Comparison of ENCODE assay signal across 8 cellular contexts in the genomic region with DNA sequence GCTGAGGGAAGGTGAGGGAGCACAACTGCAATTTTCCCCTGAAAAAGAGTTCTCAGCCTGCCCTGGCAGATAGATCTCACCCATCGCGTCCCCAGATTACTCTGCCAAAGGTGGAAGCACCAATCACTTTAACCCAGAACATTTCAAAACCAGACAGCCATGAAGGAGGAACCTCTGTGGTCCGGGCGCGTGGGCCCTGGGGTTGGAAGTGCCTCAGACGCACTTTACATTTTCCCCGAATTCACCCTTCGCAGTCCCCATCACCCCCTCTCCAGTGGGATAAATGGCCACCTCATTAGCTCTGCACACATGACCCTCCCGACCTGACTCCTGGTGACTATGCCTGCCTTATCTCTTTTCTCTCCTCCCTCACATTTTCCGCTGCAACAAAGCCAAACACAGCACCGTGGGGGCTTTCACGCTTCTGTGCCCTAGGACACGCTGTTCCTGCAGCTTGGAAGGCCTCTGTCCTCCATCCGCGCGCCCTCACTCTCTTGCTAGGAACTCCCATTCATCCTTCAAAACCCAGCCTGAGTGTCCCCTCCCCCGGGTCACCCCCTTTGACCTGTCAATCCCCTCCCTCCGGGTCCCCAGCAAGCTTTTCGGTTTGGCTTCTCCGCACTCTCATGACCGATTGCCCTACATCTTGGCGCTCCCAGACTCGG.
DNase-seq lines count a peak whose midpoint lies in the region; ATAC-seq and TF ChIP-seq lines count a peak whose summit lies in the region.
"Not testable (repeated sequence)": the region's sequence is repeated elsewhere in the genome, so short reads cannot be mapped to it uniquely, and the experiment has no call there.

No MANE protein-coding gene starts in this region.

- not testable (repeated sequence) for H3K9me2 ChIP-seq in Karpas-422 (replicated peaks; ENCODE audit: insufficient read depth, low read length)

- H3K27ac Mint-ChIP-seq in activated CD4-positive, alpha-beta T cell treated with anti-CD3 and anti-CD28 coated beads, Interleukin-2, amount 10 ng/mL, durations not matched to agents 24 days and 14 days; central memory CD8-positive, alpha-beta T cell (ENCODE audit: low read depth); natural killer cell: not testable (repeated sequence)

- not testable (repeated sequence) for H2AFZ ChIP-seq in Karpas-422 (ENCODE audit: low read length)

- H3K4me1 ChIP-seq in Karpas-422 (ENCODE audit: low read length); upper lobe of right lung: not testable (repeated sequence)

- H3K9me3 Mint-ChIP-seq in activated CD4-positive, alpha-beta T cell treated with anti-CD3 and anti-CD28 coated beads, Interleukin-2, amount 10 ng/mL, durations not matched to agents 24 days and 14 days; central memory CD8-positive, alpha-beta T cell; natural killer cell: not testable (repeated sequence)

- not testable (repeated sequence) for H3K36me3 ChIP-seq in Karpas-422 (ENCODE audit: insufficient read depth, low read length); upper lobe of right lung

- DNase-seq in GM12865 (ENCODE audit: low read depth); Karpas-422; central memory CD8-positive, alpha-beta T cell (ENCODE audit: low spot score in 2 of 2); natural killer cell: not testable (repeated sequence)
- DNase-seq in activated CD4-positive, alpha-beta T cell treated with anti-CD3 and anti-CD28 coated beads, Interleukin-2, amount 10 ng/mL, durations not matched to agents 24 days and 14 days = peak; percentile 52
- DNase-seq in left ventricle myocardium superior (peak; percentile 25), upper lobe of right lung (peak; percentile 54)

- H3K4me3 ChIP-seq in GM12865 (ENCODE audit: low read depth, low read length) (0 out of 2 replicates have a peak overlapping the region, but pooled peaks have one; percentile 21), skin epidermis (peak overlapping the region in 5 of 7 experiments; percentile 23 to 44 (median 32)), upper lobe of right lung (peak overlapping the region; percentile 42)
- not testable (repeated sequence) for H3K4me3 ChIP-seq in Karpas-422 (ENCODE audit: low read length)

- not testable (repeated sequence) for H4K20me1 ChIP-seq in Karpas-422 (ENCODE audit: insufficient read depth, low read depth, low read length)

- not testable (repeated sequence) for H3K36me3 Mint-ChIP-seq in activated CD4-positive, alpha-beta T cell treated with anti-CD3 and anti-CD28 coated beads, Interleukin-2, amount 10 ng/mL, durations not matched to agents 24 days and 14 days (ENCODE audit: low read depth); central memory CD8-positive, alpha-beta T cell (ENCODE audit: insufficient read depth); natural killer cell

- H3K4me3 Mint-ChIP-seq in activated CD4-positive, alpha-beta T cell treated with anti-CD3 and anti-CD28 coated beads, Interleukin-2, amount 10 ng/mL, durations not matched to agents 24 days and 14 days = not testable (repeated sequence)
- H3K4me3 Mint-ChIP-seq in central memory CD8-positive, alpha-beta T cell = peak overlapping the region; percentile 75
- peak overlapping the region; percentile 82 for H3K4me3 Mint-ChIP-seq in natural killer cell

- ATAC-seq in central memory CD8-positive, alpha-beta T cell (replicated peaks; ENCODE audit: extremely low read depth, poor library complexity, severe bottlenecking) = peak; percentile 1
- ATAC-seq in left ventricle myocardium superior (peak; percentile 18), upper lobe of right lung (peak; percentile 57)
- ATAC-seq in natural killer cell = not testable (repeated sequence)

- not testable (repeated sequence) for H3K9ac ChIP-seq in Karpas-422 (ENCODE audit: low read length)

- not testable (repeated sequence) for H3K27me3 ChIP-seq in Karpas-422 (ENCODE audit: low read length); upper lobe of right lung

- H3K4me2 ChIP-seq in Karpas-422 (ENCODE audit: low read depth, low read length, poor library complexity, severe bottlenecking) = peak overlapping the region; percentile 35

- TF ChIP-seq CTCF in GM12865 (IDR thresholded peaks at IDR 0.05; ENCODE audit: insufficient read depth, low read depth, low read length, missing control alignments); natural killer cell (IDR thresholded peaks at IDR 0.05); upper lobe of right lung (IDR thresholded peaks at IDR 0.05): not testable (repeated sequence)

- not testable (repeated sequence) for H3K4me1 Mint-ChIP-seq in activated CD4-positive, alpha-beta T cell treated with anti-CD3 and anti-CD28 coated beads, Interleukin-2, amount 10 ng/mL, durations not matched to agents 24 days and 14 days; central memory CD8-positive, alpha-beta T cell; natural killer cell

- H3K9me3 ChIP-seq in Karpas-422 (ENCODE audit: low read length); upper lobe of right lung: not testable (repeated sequence)

- H3K79me2 ChIP-seq in Karpas-422 (ENCODE audit: low read length) = not testable (repeated sequence)

- H3K27ac ChIP-seq in Karpas-422 (ENCODE audit: low read length); skin epidermis; upper lobe of right lung: not testable (repeated sequence)

- not testable (repeated sequence) for H3K27me3 Mint-ChIP-seq in activated CD4-positive, alpha-beta T cell treated with anti-CD3 and anti-CD28 coated beads, Interleukin-2, amount 10 ng/mL, durations not matched to agents 24 days and 14 days; central memory CD8-positive, alpha-beta T cell; natural killer cell (ENCODE audit: low read depth in 2 of 2)

- intact Hi-C loops in activated CD4-positive, alpha-beta T cell treated with anti-CD3 and anti-CD28 coated beads, Interleukin-2, amount 10 ng/mL, durations not matched to agents 24 days and 14 days (cut with micrococcal nuclease); left ventricle myocardium superior (cut with micrococcal nuclease); natural killer cell (cut with micrococcal nuclease); upper lobe of right lung (cut with DNase I): not testable (repeated sequence)
